8 cellular contexts compared by ENCODE assay signal in genomic region chr1:183024352-183025337, GRCh38. TPM values are rescaled to one million over a fixed set of nuclear protein-coding genes. Genes with fewer than 3 reads are reported as not detected.
DNase-seq lines count a peak whose midpoint lies in the region; ATAC-seq and TF ChIP-seq lines count a peak whose summit lies in the region.

No MANE protein-coding gene starts in this region.

- peaks cover 5% of the 10 kb centered on the region for H3K36me3 ChIP-seq in OCI-LY3 (replicated peaks; ENCODE audit: low read depth, low read length)

- H3K27me3 Mint-ChIP-seq in endothelial cell (ENCODE audit: unreplicated experiment), result peaks cover 12% of the 10 kb centered on the region
- H3K27me3 Mint-ChIP-seq in osteocyte (ENCODE audit: unreplicated experiment), result no peaks in the 10 kb centered on the region

- H3K9me3 ChIP-seq in OCI-LY3 (ENCODE audit: insufficient read depth, low read length), result no peaks in the 10 kb centered on the region

- peaks cover 62% of the 10 kb centered on the region for H3K4me1 Mint-ChIP-seq in endothelial cell (ENCODE audit: unreplicated experiment)
- H3K4me1 Mint-ChIP-seq in osteocyte (ENCODE audit: unreplicated experiment), result peaks cover 59% of the 10 kb centered on the region

- H3K4me3 Mint-ChIP-seq in endothelial cell (ENCODE audit: unreplicated experiment), result peak overlapping the region; percentile 94
- H3K4me3 Mint-ChIP-seq in osteocyte (ENCODE audit: unreplicated experiment), result peak overlapping the region; percentile 99

- peak; percentile 50 for DNase-seq in DMS 273 (lab: John Stamatoyannopoulos, UW; ENCODE audit: unreplicated experiment)
- DNase-seq in DMS 273 treated with DMSO at 0.1 percent for 48 hours (lab: John Stamatoyannopoulos, UW), result no peak
- no peak for DNase-seq in endothelial cell (ENCODE audit: low spot score)
- no peak for DNase-seq in osteocyte (ENCODE audit: extremely low spot score, unreplicated experiment)
- no peak for DNase-seq in T-helper 9 cell

- peaks cover 12% of the 10 kb centered on the region; the same call in 1 of the 2 replicates for H3K27me3 ChIP-seq in OCI-LY3 (ENCODE audit: low read depth, low read length)

- peak overlapping the region; percentile 93 for H3K4me2 ChIP-seq in OCI-LY3 (ENCODE audit: low read length)

- peak overlapping the region; percentile 83 for H3K4me3 ChIP-seq in OCI-LY3 (ENCODE audit: low read length)

- peaks cover 43% of the 10 kb centered on the region for H3K79me2 ChIP-seq in OCI-LY3 (ENCODE audit: low read length)

- H3K9ac ChIP-seq in OCI-LY3 (ENCODE audit: low read length), result peak overlapping the region; percentile 63

- H3K27ac Mint-ChIP-seq in endothelial cell (ENCODE audit: unreplicated experiment) (peak overlapping the region; percentile 83), osteocyte (ENCODE audit: unreplicated experiment) (peak overlapping the region; percentile 97)

- H3K27ac ChIP-seq in OCI-LY3 (ENCODE audit: low read length), result no peak overlapping the region

- TF ChIP-seq CTCF in OCI-LY3 (IDR thresholded peaks at IDR 0.05; ENCODE audit: low read depth, low read length), result no peak
- TF ChIP-seq CTCF in endothelial cell (IDR thresholded peaks at IDR 0.05; ENCODE audit: unreplicated experiment), result no peak
- no peak for TF ChIP-seq CTCF in osteocyte (IDR thresholded peaks at IDR 0.05)

- H3K9me3 Mint-ChIP-seq in endothelial cell (ENCODE audit: unreplicated experiment) (no peaks in the 10 kb centered on the region), osteocyte (ENCODE audit: unreplicated experiment) (no peaks in the 10 kb centered on the region)

- H2AFZ ChIP-seq in OCI-LY3 (ENCODE audit: low read depth, low read length), result no peak overlapping the region

- H3K36me3 Mint-ChIP-seq in endothelial cell (ENCODE audit: low read depth, unreplicated experiment) (peaks cover 8% of the 10 kb centered on the region), osteocyte (ENCODE audit: unreplicated experiment) (peaks cover 8% of the 10 kb centered on the region)

- H3K4me1 ChIP-seq in OCI-LY3 (ENCODE audit: low read length), result peaks cover 45% of the 10 kb centered on the region

- H4K20me1 ChIP-seq in OCI-LY3 (ENCODE audit: insufficient read depth, low read length), result peaks cover 44% of the 10 kb centered on the region

- ATAC-seq in GM18517 (IDR thresholded peaks at IDR 0.05; ENCODE audit: unreplicated experiment) (no peak), HG02885 (IDR thresholded peaks at IDR 0.05; ENCODE audit: poor library complexity, unreplicated experiment) (no peak)

RNA-seq across cellular contexts. Expression of gene LAMC1, which starts 1.4 kb away (rescaled TPM):
- 265 TPM for total RNA-seq in endothelial cell (ENCODE audit: unreplicated experiment)
- total RNA-seq in osteocyte, result 369 and 384 TPM in 2 replicates
